In genomic region chr10:23314835-23315239, GRCh38 we compare ENCODE assay signal across 9 cellular contexts. TPM values are rescaled to one million over a fixed set of nuclear protein-coding genes. Genes with fewer than 3 reads are reported as not detected.
A peak's percentile ranks its signal among the peaks of the same experiment; 100 is the strongest.
DNase-seq lines count a peak whose midpoint lies in the region; ATAC-seq and TF ChIP-seq lines count a peak whose summit lies in the region.
"Had no signal": no experiment of that assay in that cellular context is flagged by ENCODE, and none has a peak within 500 bp of the region (broad histone marks: within the 10 kb centered on the region; RNA-seq: fewer than 3 reads in every experiment).

No MANE protein-coding gene starts in this region.

- peak; percentile 77 for TF ChIP-seq CTCF in DND-41 (IDR thresholded peaks at IDR 0.05; ENCODE audit: borderline replicate concordance, extremely low read depth, low read length, poor library complexity, severe bottlenecking)
- peak; percentile 43 to 61 for TF ChIP-seq CTCF in fibroblast of lung (conservative IDR thresholded peaks at IDR 0.05 in 1 of 2, IDR thresholded peaks at IDR 0.05 in 1 of 2; ENCODE audit: low read depth in 1 of 2, low read length in 2 of 2)
- peak; percentile 79 for TF ChIP-seq CTCF in neural progenitor cell (IDR thresholded peaks at IDR 0.05)

- peaks cover 5% of the 10 kb centered on the region for H3K27me3 Mint-ChIP-seq in neural progenitor cell (ENCODE audit: insufficient read depth, low read depth)

- H3F3A ChIP-seq in GM23248 (ENCODE audit: insufficient read depth) (no peaks in the 10 kb centered on the region), neural progenitor cell (ENCODE audit: low read depth) (no peaks in the 10 kb centered on the region)

- H3K4me1 ChIP-seq in DND-41 (ENCODE audit: insufficient read depth, low read length), result no peaks in the 10 kb centered on the region
- 0 out of 2 replicates have a peak, but pooled peaks cover 4% of the 10 kb centered on the region for H3K4me1 ChIP-seq in GM23248 (ENCODE audit: insufficient read depth)
- H3K4me1 ChIP-seq in fibroblast of lung (ENCODE audit: control insufficient read depth, extremely low read depth, insufficient read depth, low read length), result no peaks in the 10 kb centered on the region
- no peaks in the 10 kb centered on the region for H3K4me1 ChIP-seq in neural progenitor cell

- in situ Hi-C loops in GM23248 (cut with MboI), result loop anchor here (10.0 to 25.0 kb wide), 2 partner anchors 210 to 372 kb away; no protein-coding TSS in a partner anchor

- no peaks in the 10 kb centered on the region for H3K27me3 ChIP-seq in DND-41 (ENCODE audit: insufficient read depth, low read length, poor library complexity)
- 0 out of 2 replicates have a peak, but pooled peaks cover 3% of the 10 kb centered on the region for H3K27me3 ChIP-seq in GM23248 (replicated peaks; ENCODE audit: insufficient read depth)
- no peaks in the 10 kb centered on the region for H3K27me3 ChIP-seq in fibroblast of lung (ENCODE audit: control insufficient read depth, insufficient read depth, low read length)
- no peaks in the 10 kb centered on the region for H3K27me3 ChIP-seq in neural progenitor cell

- 1% methylated on average over 3 of the region's 3 CpGs for WGBS in GM23248 (ENCODE audit: low coverage in 1 of 2, low lambda C conversion rate in 2 of 2, missing lambda C conversion rate in 2 of 2), 2 experiments

- H3K27ac ChIP-seq in DND-41 (ENCODE audit: low read length) (no peak overlapping the region), GM23248 (no peak overlapping the region), fibroblast of lung (ENCODE audit: insufficient read depth, low read length) (no peak overlapping the region), neural progenitor cell (no peak overlapping the region)

- H3K9ac ChIP-seq in DND-41 (ENCODE audit: low read depth, low read length), result no peak overlapping the region
- H3K9ac ChIP-seq in GM23248, result no peak overlapping the region
- H3K9ac ChIP-seq in fibroblast of lung (ENCODE audit: insufficient read depth, low read length), result no peak overlapping the region
- no peak overlapping the region for H3K9ac ChIP-seq in neural progenitor cell

- H4K20me1 ChIP-seq in DND-41 (ENCODE audit: insufficient read depth, low read length) (no peaks in the 10 kb centered on the region), GM23248 (ENCODE audit: insufficient read depth) (no peaks in the 10 kb centered on the region), fibroblast of lung (ENCODE audit: control insufficient read depth, extremely low read depth, insufficient read depth, low read length) (no peaks in the 10 kb centered on the region), neural progenitor cell (ENCODE audit: low read depth) (no peaks in the 10 kb centered on the region)

- no peaks in the 10 kb centered on the region for H3K36me3 Mint-ChIP-seq in neural progenitor cell

- H3K4me2 ChIP-seq in DND-41 (ENCODE audit: insufficient read depth, low read length) (no peak overlapping the region), GM23248 (ENCODE audit: unreplicated experiment) (no peak overlapping the region), fibroblast of lung (ENCODE audit: extremely low read depth, insufficient read depth, low read length) (no peak overlapping the region), neural progenitor cell (no peak overlapping the region)

- H3K9me3 ChIP-seq in DND-41 (ENCODE audit: insufficient read depth, low read length, severe bottlenecking) (peaks cover 14% of the 10 kb centered on the region), GM23248 (ENCODE audit: low read depth) (no peaks in the 10 kb centered on the region), fibroblast of lung (ENCODE audit: control insufficient read depth, insufficient read depth, low read depth, low read length) (no peaks in the 10 kb centered on the region), neural progenitor cell (ENCODE audit: low read depth) (no peaks in the 10 kb centered on the region)

- H2AFZ ChIP-seq in DND-41 (ENCODE audit: low read depth, low read length) (no peak overlapping the region), GM23248 (no peak overlapping the region), fibroblast of lung (ENCODE audit: low read length) (no peak overlapping the region), neural progenitor cell (replicated peaks) (no peak overlapping the region)

- H3K36me3 ChIP-seq in DND-41 (ENCODE audit: insufficient read depth, low read length) (no peaks in the 10 kb centered on the region), GM23248 (ENCODE audit: low read depth) (no peaks in the 10 kb centered on the region), fibroblast of lung (ENCODE audit: control insufficient read depth, insufficient read depth, low read length) (no peaks in the 10 kb centered on the region), neural progenitor cell (no peaks in the 10 kb centered on the region)

- H3K79me2 ChIP-seq in DND-41 (ENCODE audit: insufficient read depth, low read length) (no peaks in the 10 kb centered on the region), GM23248 (ENCODE audit: insufficient read depth) (no peaks in the 10 kb centered on the region), fibroblast of lung (ENCODE audit: control insufficient read depth, insufficient read depth, low read length) (no peaks in the 10 kb centered on the region), neural progenitor cell (ENCODE audit: low read depth) (no peaks in the 10 kb centered on the region)

- ATAC-seq in DND-41 (ENCODE audit: insufficient read depth, low read depth) (peak; percentile 63; the same call in 2 of the 3 replicates), GM19328 (IDR thresholded peaks at IDR 0.05; ENCODE audit: unreplicated experiment) (no peak), HG03378 (IDR thresholded peaks at IDR 0.05; ENCODE audit: unreplicated experiment) (no peak)

- no peak overlapping the region for H3K27ac Mint-ChIP-seq in neural progenitor cell
- H3K27ac Mint-ChIP-seq: activated naive CD8-positive, alpha-beta T cell treated with anti-CD3 and anti-CD28 coated beads, Interleukin-2, amount 10 ng/mL, durations not matched to agents 7 days and 5 days had no signal

- peak; percentile 52 for DNase-seq in DND-41
- DNase-seq in GM23248, result peak; percentile 91
- DNase-seq in NCI-H2196 treated with DMSO at 0.1 percent for 48 hours (lab: John Stamatoyannopoulos, UW; ENCODE audit: unreplicated experiment), result peak; percentile 8
- peak; percentile 43 for DNase-seq in activated CD4-positive, alpha-beta T cell treated with anti-CD3 and anti-CD28 coated beads, Interleukin-2, amount 50 U/mL, for 1 hour
- DNase-seq in fibroblast of lung (ENCODE audit: low read depth in 2 of 2), result peak; percentile 73 to 95
- peak; percentile 80 for DNase-seq in neural progenitor cell (ENCODE audit: low spot score)
- DNase-seq: activated naive CD8-positive, alpha-beta T cell treated with anti-CD3 and anti-CD28 coated beads, Interleukin-2, amount 10 ng/mL, durations not matched to agents 7 days and 5 days had no signal

- peaks cover 13% of the 10 kb centered on the region for H3K4me1 Mint-ChIP-seq in neural progenitor cell
- H3K4me1 Mint-ChIP-seq: activated naive CD8-positive, alpha-beta T cell treated with anti-CD3 and anti-CD28 coated beads, Interleukin-2, amount 10 ng/mL, durations not matched to agents 7 days and 5 days had no signal

- H3K4me3 ChIP-seq in DND-41 (ENCODE audit: low read depth in 1 of 2, low read length in 2 of 2) (no peak overlapping the region), GM23248 (no peak overlapping the region), fibroblast of lung (replicated peaks in 1 of 4; ENCODE audit: control extremely low read depth in 1 of 4, insufficient read depth in 1 of 4, low read depth in 3 of 4, low read length in 4 of 4) (no peak overlapping the region), neural progenitor cell (no peak overlapping the region)

- H3K9me3 Mint-ChIP-seq in neural progenitor cell, result no peaks in the 10 kb centered on the region

- H3K9me2 ChIP-seq in GM23248 (ENCODE audit: insufficient read depth), result no peaks in the 10 kb centered on the region

- H3K4me3 Mint-ChIP-seq in neural progenitor cell, result no peak overlapping the region
- H3K4me3 Mint-ChIP-seq: activated naive CD8-positive, alpha-beta T cell treated with anti-CD3 and anti-CD28 coated beads, Interleukin-2, amount 10 ng/mL, durations not matched to agents 7 days and 5 days had no signal

RNA-seq across cellular contexts. Expression of gene C10orf67, which starts 29.8 kb away (rescaled TPM):
- total RNA-seq in GM23248 (2014; rRNA removed; shearing (Covaris generic)), result under 0.01 and 0.25 TPM in 2 replicates
- polyA plus RNA-seq in GM23248 (2016; fragmentation: Nextera tagmentation; extraction: Ambion mirVana) (0.76 and 1.1 TPM in 2 replicates), fibroblast of lung (0.09 and 0.16 TPM in 2 replicates)
- total RNA-seq in fibroblast of lung (under 0.01 TPM in 2 replicates), neural progenitor cell (ENCODE audit: low replicate concordance) (not detected in 2 replicates)
- polyA plus RNA-seq in fibroblast of lung (2012), result not detected in 2 replicates
- not detected in 2 replicates for polyA minus RNA-seq in fibroblast of lung (ENCODE audit: low replicate concordance)

Comparison
In these comparisons a context has a peak if more than half of its experiments do, and no peak if none do; other contexts are left out.
1. DNase-seq: peak in every context shown above with its lines; median percentile 91 in GM23248; 84 in fibroblast of lung; 80 in neural progenitor cell; 52 in DND-41; 43 in activated CD4-positive, alpha-beta T cell treated with anti-CD3 and anti-CD28 coated beads, Interleukin-2, amount 50 U/mL, for 1 hour; 8 in NCI-H2196 treated with DMSO at 0.1 percent for 48 hours.